In the genomic region with DNA sequence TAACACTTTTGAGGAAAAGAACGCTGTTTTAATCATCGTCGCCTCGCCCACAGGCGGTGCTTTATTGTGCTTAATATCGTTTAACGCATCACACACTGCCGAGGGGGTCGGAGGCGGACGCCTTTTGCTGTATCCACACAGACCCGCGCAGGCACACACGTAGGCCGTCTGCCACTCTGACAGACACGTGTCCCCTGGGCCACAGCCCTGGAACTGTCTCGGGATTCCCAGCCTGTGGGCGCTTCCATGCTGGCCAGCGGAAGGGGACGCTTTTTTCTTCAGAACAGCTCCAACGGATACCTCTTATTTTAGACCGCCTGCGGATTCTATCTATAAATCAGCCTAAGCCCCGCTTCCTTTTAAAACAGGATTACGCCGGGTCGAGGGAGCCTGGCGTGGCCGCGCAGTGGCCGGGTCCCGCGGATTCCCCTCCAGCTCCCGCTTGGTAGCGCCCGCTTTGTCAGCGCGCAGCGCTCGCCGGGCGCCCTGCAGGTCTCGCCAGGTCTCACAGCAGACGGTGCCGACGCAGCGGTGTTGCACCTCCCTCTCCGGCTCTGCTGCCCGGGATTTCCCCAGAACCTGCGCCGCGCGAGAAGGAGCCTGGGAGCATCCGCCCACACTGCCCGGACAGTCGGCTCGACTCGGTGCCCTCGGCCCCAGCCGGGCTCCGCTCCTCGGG, we compare ENCODE assay signal across 8 cellular contexts.
DNase-seq lines count a peak whose midpoint lies in the region; ATAC-seq and FAIRE-seq lines count a peak whose summit lies in the region.

A gene with protein sequence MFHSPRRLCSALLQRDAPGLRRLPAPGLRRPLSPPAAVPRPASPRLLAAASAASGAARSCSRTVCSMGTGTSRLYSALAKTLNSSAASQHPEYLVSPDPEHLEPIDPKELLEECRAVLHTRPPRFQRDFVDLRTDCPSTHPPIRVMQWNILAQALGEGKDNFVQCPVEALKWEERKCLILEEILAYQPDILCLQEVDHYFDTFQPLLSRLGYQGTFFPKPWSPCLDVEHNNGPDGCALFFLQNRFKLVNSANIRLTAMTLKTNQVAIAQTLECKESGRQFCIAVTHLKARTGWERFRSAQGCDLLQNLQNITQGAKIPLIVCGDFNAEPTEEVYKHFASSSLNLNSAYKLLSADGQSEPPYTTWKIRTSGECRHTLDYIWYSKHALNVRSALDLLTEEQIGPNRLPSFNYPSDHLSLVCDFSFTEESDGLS (plus strand): TSS at position 513 of the 679 bp plus-strand sequence. CDS start 201 bp downstream, outside the sequence.

- FAIRE-seq in islet of Langerhans (lab: Jason Lieb, UNC), result peak; percentile 68

- DNase-seq in AML-193 (lab: John Stamatoyannopoulos, UW), result peak; percentile 80 to 81
- DNase-seq in NCI-H446 (lab: John Stamatoyannopoulos, UW), result peak; percentile 71 to 89
- DNase-seq in activated CD4-positive, CD25-positive, alpha-beta regulatory T cell treated with anti-CD3 and anti-CD28 coated beads, Interleukin-2, amount 50 U/mL, for 16 hours (ENCODE audit: low read depth, low spot score), result peak; percentile 85
- DNase-seq in central memory CD4-positive, alpha-beta T cell, result peak; percentile 92
- peak; percentile 91 for DNase-seq in stimulated activated CD4-positive, alpha-beta T cell treated with anti-CD3 and anti-CD28 coated beads, Interleukin-12 subunit alpha, Interleukin-12 subunit beta, amount 100 ng/mL, for 24 hours (ENCODE audit: low read depth in 2 of 2)

- ATAC-seq in GM19043 (IDR thresholded peaks at IDR 0.05; ENCODE audit: low read depth, unreplicated experiment) (peak; percentile 89), HG03354 (IDR thresholded peaks at IDR 0.05; ENCODE audit: poor library complexity, severe bottlenecking, unreplicated experiment) (peak; percentile 96)

Comparison
In these comparisons a context has a peak if more than half of its experiments do, and no peak if none do; other contexts are left out.
1. Peak in every context shown above with its lines: DNase-seq and ATAC-seq.